14 cellular contexts compared by ENCODE assay signal in genomic region chr15:76274821-76275220, GRCh38. TPM values are rescaled to one million over a fixed set of nuclear protein-coding genes. Genes with fewer than 3 reads are reported as not detected.
DNase-seq lines count a peak whose midpoint lies in the region; ATAC-seq and TF ChIP-seq lines count a peak whose summit lies in the region.
"Had no signal": no experiment of that assay in that cellular context is flagged by ENCODE, and none has a peak within 500 bp of the region (broad histone marks: within the 10 kb centered on the region; RNA-seq: fewer than 3 reads in every experiment).

No MANE protein-coding gene starts in this region.

- H3K18ac ChIP-seq in trophoblast cell (ENCODE audit: low read length), result no peak overlapping the region

- H2BK120ac ChIP-seq in trophoblast cell (ENCODE audit: insufficient read depth, low read length, poor library complexity), result no peak overlapping the region

- H4K8ac ChIP-seq in trophoblast cell (ENCODE audit: low read depth, low read length), result no peak overlapping the region

- no peak overlapping the region for H2AK5ac ChIP-seq in trophoblast cell (ENCODE audit: low read length)

- ATAC-seq in SK-N-SH treated with all-trans-retinoic acid at 6 μM for 48 hours (no peak), heart right ventricle (no peak)
- ATAC-seq: GM12878 had no signal

- no peaks in the 10 kb centered on the region for H3K79me1 ChIP-seq in trophoblast cell (ENCODE audit: low read length)

- H2AFZ ChIP-seq in trophoblast cell (ENCODE audit: insufficient read depth, low read length, poor library complexity), result no peak overlapping the region
- H2AFZ ChIP-seq: GM23248 had no signal

- no peak overlapping the region for H3K4me2 ChIP-seq in trophoblast cell (ENCODE audit: low read length)

- H3K27ac ChIP-seq in trophoblast cell (ENCODE audit: low read depth, low read length) (no peak overlapping the region), heart right ventricle (no peak overlapping the region)
- H3K27ac ChIP-seq: 22Rv1, GM23248 had no signal

- H3K4me1 ChIP-seq in trophoblast cell (ENCODE audit: control insufficient read depth in 1 of 2, insufficient read depth in 2 of 2, low read length in 2 of 2) (no peaks in the 10 kb centered on the region), heart right ventricle (peaks cover 0 to 4% (median 0%) of the 10 kb centered on the region in 9 donors)

- H2BK5ac ChIP-seq in trophoblast cell (ENCODE audit: low read depth, low read length, poor library complexity), result no peak overlapping the region

- peak overlapping the region; percentile 82 for H3K23ac ChIP-seq in trophoblast cell (ENCODE audit: low read length)

- peak overlapping the region; percentile 26 for H3K27ac Mint-ChIP-seq in activated naive CD4-positive, alpha-beta T cell treated with anti-CD3 and anti-CD28 coated beads, Interleukin-2, amount 50 U/mL, for 24 hours
- no peak overlapping the region for H3K27ac Mint-ChIP-seq in activated naive CD4-positive, alpha-beta T cell treated with anti-CD3 and anti-CD28 coated beads for 36 hours
- peak overlapping the region; percentile 46 for H3K27ac Mint-ChIP-seq in chondrocyte (ENCODE audit: unreplicated experiment)
- H3K27ac Mint-ChIP-seq: CD14-positive monocyte had no signal

- H3K9me3 Mint-ChIP-seq in activated naive CD4-positive, alpha-beta T cell treated with anti-CD3 and anti-CD28 coated beads, Interleukin-2, amount 50 U/mL, for 24 hours, result peaks cover 3% of the 10 kb centered on the region
- no peaks in the 10 kb centered on the region for H3K9me3 Mint-ChIP-seq in activated naive CD4-positive, alpha-beta T cell treated with anti-CD3 and anti-CD28 coated beads for 36 hours
- peaks cover 3% of the 10 kb centered on the region for H3K9me3 Mint-ChIP-seq in chondrocyte (ENCODE audit: low read depth)

- intact Hi-C loops in activated naive CD4-positive, alpha-beta T cell treated with anti-CD3 and anti-CD28 coated beads for 36 hours (cut with micrococcal nuclease), result no loop called here
- intact Hi-C loops in heart right ventricle (cut with DNase I), result loop anchor here in 2 of 10 donors (10.0 kb wide), 1 partner anchor 80 kb away; no protein-coding TSS in a partner anchor

- CTCF ChIA-PET in activated naive CD4-positive, alpha-beta T cell treated with anti-CD3 and anti-CD28 coated beads for 36 hours (lab: Charles Lee), result interaction anchor here (0.6 kb wide), 1 partner anchor 11 kb away, joined by 4 read pairs; no protein-coding TSS in a partner anchor

- WGBS in trophoblast cell (ENCODE audit: extremely low coverage, insufficient coverage, insufficient read length), result no CpG with 5 or more reads among the region's 1 CpG
- 86 to 92% methylated on average over 1 of the region's 1 CpG for WGBS in heart right ventricle, 2 donors

- no peaks in the 10 kb centered on the region for H3K4me1 Mint-ChIP-seq in activated naive CD4-positive, alpha-beta T cell treated with anti-CD3 and anti-CD28 coated beads, Interleukin-2, amount 50 U/mL, for 24 hours
- H3K4me1 Mint-ChIP-seq in activated naive CD4-positive, alpha-beta T cell treated with anti-CD3 and anti-CD28 coated beads for 36 hours (ENCODE audit: low read depth), result no peaks in the 10 kb centered on the region
- peaks cover 15% of the 10 kb centered on the region for H3K4me1 Mint-ChIP-seq in chondrocyte (ENCODE audit: low read depth)

- DNase-seq in activated naive CD4-positive, alpha-beta T cell treated with anti-CD3 and anti-CD28 coated beads for 36 hours, result no peak
- peak; percentile 17 for DNase-seq in RKO (ENCODE audit: low spot score)
- DNase-seq in chondrocyte (ENCODE audit: low spot score), result no peak
- no peak for DNase-seq in trophoblast cell
- no peak for DNase-seq in NCI-H187 (lab: John Stamatoyannopoulos, UW)
- no peak for DNase-seq in heart right ventricle
- DNase-seq: DMS53, H7 had no signal

- H3K27me3 ChIP-seq in trophoblast cell (ENCODE audit: insufficient read depth, low read length) (no peaks in the 10 kb centered on the region), heart right ventricle (no peaks in the 10 kb centered on the region)

- no peak overlapping the region for H3K14ac ChIP-seq in trophoblast cell (ENCODE audit: low read length)

- TF ChIP-seq CTCF in chondrocyte (IDR thresholded peaks at IDR 0.05), result no peak
- TF ChIP-seq CTCF in heart right ventricle (IDR thresholded peaks at IDR 0.05), result no peak

- H4K12ac ChIP-seq in trophoblast cell (ENCODE audit: low read depth, low read length), result no peak overlapping the region

- H3K27me3 Mint-ChIP-seq in activated naive CD4-positive, alpha-beta T cell treated with anti-CD3 and anti-CD28 coated beads, Interleukin-2, amount 50 U/mL, for 24 hours, result no peaks in the 10 kb centered on the region
- no peaks in the 10 kb centered on the region for H3K27me3 Mint-ChIP-seq in activated naive CD4-positive, alpha-beta T cell treated with anti-CD3 and anti-CD28 coated beads for 36 hours (ENCODE audit: low read depth)
- no peaks in the 10 kb centered on the region for H3K27me3 Mint-ChIP-seq in chondrocyte (ENCODE audit: low read depth)

- H3K36me3 Mint-ChIP-seq in activated naive CD4-positive, alpha-beta T cell treated with anti-CD3 and anti-CD28 coated beads, Interleukin-2, amount 50 U/mL, for 24 hours, result peaks cover 46% of the 10 kb centered on the region
- peaks cover 47% of the 10 kb centered on the region for H3K36me3 Mint-ChIP-seq in activated naive CD4-positive, alpha-beta T cell treated with anti-CD3 and anti-CD28 coated beads for 36 hours (ENCODE audit: low read depth)
- peaks cover 39% of the 10 kb centered on the region for H3K36me3 Mint-ChIP-seq in chondrocyte (ENCODE audit: low read depth)

- H3K4me3 ChIP-seq in trophoblast cell (ENCODE audit: low read depth, low read length), result no peak overlapping the region
- H3K4me3 ChIP-seq in heart right ventricle, result no peak overlapping the region
- H3K4me3 ChIP-seq: GM12878, GM23248 had no signal

- H3K9ac ChIP-seq in trophoblast cell (ENCODE audit: low read length), result peak overlapping the region; percentile 53
- H3K9ac ChIP-seq: GM23248 had no signal

- H3K36me3 ChIP-seq in trophoblast cell (ENCODE audit: control insufficient read depth in 1 of 2, insufficient read depth in 2 of 2, low read length in 2 of 2), result peaks cover 9 to 12% of the 10 kb centered on the region in 2 experiments
- peaks cover 0 to 96% (median 51%) of the 10 kb centered on the region in 9 donors for H3K36me3 ChIP-seq in heart right ventricle

- no peak overlapping the region for H2BK12ac ChIP-seq in trophoblast cell (ENCODE audit: low read length)

- H3K4me3 Mint-ChIP-seq in activated naive CD4-positive, alpha-beta T cell treated with anti-CD3 and anti-CD28 coated beads, Interleukin-2, amount 50 U/mL, for 24 hours, result no peak overlapping the region
- H3K4me3 Mint-ChIP-seq in activated naive CD4-positive, alpha-beta T cell treated with anti-CD3 and anti-CD28 coated beads for 36 hours, result no peak overlapping the region
- H3K4me3 Mint-ChIP-seq in chondrocyte (ENCODE audit: unreplicated experiment), result no peak overlapping the region

- no peak overlapping the region for H4K91ac ChIP-seq in trophoblast cell (ENCODE audit: low read depth, low read length)

- H3K4ac ChIP-seq in trophoblast cell (ENCODE audit: low read depth, low read length), result no peak overlapping the region

- no peaks in the 10 kb centered on the region for H3K9me3 ChIP-seq in trophoblast cell (ENCODE audit: insufficient read depth, low read depth, low read length)
- H3K9me3 ChIP-seq in heart right ventricle, result no peaks in the 10 kb centered on the region

- H3K79me2 ChIP-seq in trophoblast cell (ENCODE audit: control insufficient read depth, insufficient read depth, low read length, poor library complexity), result no peaks in the 10 kb centered on the region

TF ChIP-seq in SK-N-SH treated with all-trans-retinoic acid at 6 μM for 48 hours, 23 proteins besides CTCF, POLR2A, EP300 and RAD21:
- TF ChIP-seq CSDC2 (CRISPR knock-in tag; IDR thresholded peaks at IDR 0.05), result no peak
- no peak for TF ChIP-seq ZFP30 (CRISPR knock-in tag; IDR thresholded peaks at IDR 0.05)
- TF ChIP-seq ZNF8 (CRISPR knock-in tag; IDR thresholded peaks at IDR 0.05), result no peak
- TF ChIP-seq ZC3H10 (CRISPR knock-in tag; IDR thresholded peaks at IDR 0.05), result no peak
- no peak for TF ChIP-seq GLIS3 (CRISPR knock-in tag; IDR thresholded peaks at IDR 0.05)
- TF ChIP-seq OSR1 (CRISPR knock-in tag; IDR thresholded peaks at IDR 0.05), result no peak
- TF ChIP-seq ZFP3 (CRISPR knock-in tag; IDR thresholded peaks at IDR 0.05), result no peak
- TF ChIP-seq POU6F1 (CRISPR knock-in tag; IDR thresholded peaks at IDR 0.05; ENCODE audit: borderline replicate concordance, low read depth), result no peak

RNA-seq across cellular contexts. Expression of gene ETFA, which starts 36.4 kb away (rescaled TPM):
- total RNA-seq in activated naive CD4-positive, alpha-beta T cell treated with anti-CD3 and anti-CD28 coated beads for 36 hours, result 100 to 1,000 TPM; 158 to 166 TPM
- 111 to 120 TPM (median 117 TPM) in 3 replicates for total RNA-seq in chondrocyte
- polyA plus RNA-seq in trophoblast cell (2013), result 82.1 and 86.6 TPM in 2 replicates
- total RNA-seq in heart right ventricle, result 100 to 1,000 TPM; 327 to 541 (median 464) TPM
- 100 to 1,000 TPM; 103 to 217 TPM for polyA plus RNA-seq in heart right ventricle
